Comparison of ENCODE assay signal across 7 cellular contexts in genomic region chr19:48713041-48713863, GRCh38. TPM values are rescaled to one million over a fixed set of nuclear protein-coding genes. Genes with fewer than 3 reads are reported as not detected.
DNase-seq lines count a peak whose midpoint lies in the region; TF ChIP-seq lines count a peak whose summit lies in the region.
"Had no signal": no experiment of that assay in that cellular context is flagged by ENCODE, and none has a peak within 500 bp of the region (broad histone marks: within the 10 kb centered on the region; RNA-seq: fewer than 3 reads in every experiment).

No MANE protein-coding gene starts in this region.

- H3K79me2 ChIP-seq in ACC112 (ENCODE audit: control insufficient read depth, insufficient read depth, low read length, unreplicated experiment) = no peaks in the 10 kb centered on the region

- H3K27me3 ChIP-seq in ACC112 (ENCODE audit: insufficient read depth, low read length) = no peaks in the 10 kb centered on the region
- H3K27me3 ChIP-seq in dorsolateral prefrontal cortex = no peaks in the 10 kb centered on the region

- TF ChIP-seq CTCF in dorsolateral prefrontal cortex (IDR thresholded peaks at IDR 0.05 in 54 of 56, conservative IDR thresholded peaks at IDR 0.05 in 2 of 56; ENCODE audit: low read depth in 1 of 56, partially characterized antibody in 56 of 56) = peak in 8 of 56 donors; percentile 5 to 35 (median 17)
- peak; percentile 41 for TF ChIP-seq CTCF in retinal pigment epithelial cell (conservative IDR thresholded peaks at IDR 0.05; ENCODE audit: low read depth, low read length)

- intact Hi-C loops in dorsolateral prefrontal cortex (cut with DNase I) = loop anchor here (5.0 kb wide), 2 partner anchors 36 to 66 kb away; partner anchors contain the start of gene CA11 (in 1 of the 2)

- H3K27ac ChIP-seq in ACC112 (ENCODE audit: low read depth, low read length) = no peak overlapping the region
- peak overlapping the region in 53 of 59 donors; percentile 19 to 95 (median 82) for H3K27ac ChIP-seq in dorsolateral prefrontal cortex

- no peaks in the 10 kb centered on the region for H3K36me3 ChIP-seq in ACC112 (ENCODE audit: insufficient read depth, low read length)

- H3K4me3 ChIP-seq in ACC112 (ENCODE audit: low read depth, low read length) (peak overlapping the region; percentile 80), dorsolateral prefrontal cortex (peak overlapping the region; percentile 58 to 100 (median 87)), retinal pigment epithelial cell (ENCODE audit: low read length) (peak overlapping the region; percentile 84)

- DNase-seq in HuH-7 (ENCODE audit: low spot score) (peak; percentile 77), dorsolateral prefrontal cortex (no peak), retinal pigment epithelial cell (ENCODE audit: low read depth) (no peak), NCI-H2081 (lab: John Stamatoyannopoulos, UW) (no peak), dedifferentiated amniotic fluid mesenchymal stem cell (ENCODE audit: extremely low spot score) (no peak)

- no peak overlapping the region for H2AFZ ChIP-seq in ACC112 (ENCODE audit: low read length, unreplicated experiment)

- peaks cover 15% of the 10 kb centered on the region for H3K4me1 ChIP-seq in ACC112 (ENCODE audit: control insufficient read depth, insufficient read depth, low read length, unreplicated experiment)

RNA-seq across cellular contexts. Expression of gene MAMSTR, which starts 6.3 kb away (rescaled TPM):
- 10 to 100 TPM in 3 of 120 experiments, 1 to 10 TPM in 117; 3.4 to 11.4 (median 6.3) TPM for total RNA-seq in dorsolateral prefrontal cortex

RNA-seq across cellular contexts. Expression of gene FUT2, which starts 17.5 kb away (rescaled TPM):
- total RNA-seq in dorsolateral prefrontal cortex = 1 to 10 TPM in 27 of 120 experiments, under 1 TPM in 49, not detected in 44; 0.14 to 6.4 (median 0.68) TPM
- total RNA-seq: LHCN-M2 had no signal

RNA-seq across cellular contexts. Expression of gene RASIP1, which starts 27.2 kb away (rescaled TPM):
- total RNA-seq in dorsolateral prefrontal cortex = 10 to 100 TPM in 40 of 120 experiments, 1 to 10 TPM in 80; 5.6 to 16.1 (median 8.9) TPM

RNA-seq across cellular contexts. Expression of gene IZUMO1, which starts 33.5 kb away (rescaled TPM):
- total RNA-seq in dorsolateral prefrontal cortex = 1 to 10 TPM in 75 of 120 experiments, under 1 TPM in 40, not detected in 5; 0.31 to 9.5 (median 1.3) TPM
- total RNA-seq: LHCN-M2 had no signal

RNA-seq across cellular contexts. Expression of gene FUT1, which starts 39.2 kb away (rescaled TPM):
- 10 to 100 TPM in 1 of 120 experiments, 1 to 10 TPM in 119; 1.8 to 11.1 (median 5.1) TPM for total RNA-seq in dorsolateral prefrontal cortex
- total RNA-seq: LHCN-M2 had no signal
